ENCODE assay signal across 30 cellular contexts in genomic region chr2:241554610-241555322, GRCh38. TPM values are rescaled to one million over a fixed set of nuclear protein-coding genes. Genes with fewer than 3 reads are reported as not detected.
"Had no signal": no experiment of that assay in that cellular context is flagged by ENCODE, and none has a peak within 500 bp of the region (broad histone marks: within the 10 kb centered on the region; RNA-seq: fewer than 3 reads in every experiment).

No MANE protein-coding gene starts in this region.

- ATAC-seq: activated CD4-positive, alpha-beta T cell treated with anti-CD3 and anti-CD28 coated beads for 36 hours; activated CD8-positive, alpha-beta memory T cell treated with anti-CD3 and anti-CD28 coated beads, Interleukin-2, amount 10 ng/mL, durations not matched to agents 7 days and 5 days; activated CD8-positive, alpha-beta T cell treated with anti-CD3 and anti-CD28 coated beads, Interleukin-2, amount 10 ng/mL, durations not matched to agents 7 days and 5 days; activated naive CD8-positive, alpha-beta T cell treated with anti-CD3 and anti-CD28 coated beads, Interleukin-2, amount 50 U/mL, for 24 hours; left ventricle myocardium superior; right cardiac atrium; T-cell had no signal

- H3K4me3 ChIP-seq: breast epithelium, esophagus squamous epithelium, spleen, testis, transverse colon, vagina had no signal

- H3K27ac ChIP-seq: breast epithelium, epithelial cell of prostate, spleen, testis, transverse colon, vagina had no signal

- H3K4me3 Mint-ChIP-seq: activated CD4-positive, alpha-beta T cell treated with anti-CD3 and anti-CD28 coated beads for 36 hours; activated CD8-positive, alpha-beta memory T cell treated with anti-CD3 and anti-CD28 coated beads, Interleukin-2, amount 10 ng/mL, durations not matched to agents 7 days and 5 days; activated CD8-positive, alpha-beta T cell treated with anti-CD3 and anti-CD28 coated beads, Interleukin-2, amount 10 ng/mL, durations not matched to agents 7 days and 5 days; activated naive CD4-positive, alpha-beta T cell treated with anti-CD3 and anti-CD28 coated beads, Interleukin-2, amount 50 U/mL, for 24 hours; activated naive CD8-positive, alpha-beta T cell treated with anti-CD3 and anti-CD28 coated beads, Interleukin-2, amount 50 U/mL, for 24 hours; dendritic cell treated with granulocyte-macrophage colony-stimulating factor and Interleukin-4, amounts not matched to agents 40 ng/mL and 50 ng/mL, for 4 days; endodermal cell; neural crest cell; T-cell; T-helper 2 cell treated with Interferon-gamma antibody and Interleukin-4, amounts not matched to agents 5 μg/mL and 100 μg/mL, for 36 hours had no signal

- H3K9me3 Mint-ChIP-seq: activated T-helper 2 cell treated with anti-CD3 and anti-CD28 coated beads, Interferon-gamma antibody, Interleukin-2, Interleukin-4, amounts not matched to agents 10 μg/mL and 5 μg/mL and 100 μg/mL, durations not matched to agents 14 hours and 24 hours and 36 hours; T-helper 2 cell treated with Interferon-gamma antibody and Interleukin-4, amounts not matched to agents 5 μg/mL and 100 μg/mL, for 36 hours had no signal

- H3K9me3 ChIP-seq: testis, vagina had no signal

- FAIRE-seq: islet of Langerhans had no signal

- H3K27ac Mint-ChIP-seq: activated CD4-positive, alpha-beta T cell treated with anti-CD3 and anti-CD28 coated beads for 36 hours; activated CD8-positive, alpha-beta memory T cell treated with anti-CD3 and anti-CD28 coated beads, Interleukin-2, amount 10 ng/mL, durations not matched to agents 7 days and 5 days; activated naive CD4-positive, alpha-beta T cell treated with anti-CD3 and anti-CD28 coated beads, Interleukin-2, amount 50 U/mL, for 24 hours; activated naive CD8-positive, alpha-beta T cell treated with anti-CD3 and anti-CD28 coated beads, Interleukin-2, amount 50 U/mL, for 24 hours; activated T-helper 2 cell treated with anti-CD3 and anti-CD28 coated beads, Interferon-gamma antibody, Interleukin-2, Interleukin-4, amounts not matched to agents 10 μg/mL and 5 μg/mL and 100 μg/mL, durations not matched to agents 14 hours and 24 hours and 36 hours; dendritic cell treated with granulocyte-macrophage colony-stimulating factor and Interleukin-4, amounts not matched to agents 40 ng/mL and 50 ng/mL, for 4 days; endodermal cell; T-cell; T-helper 2 cell treated with Interferon-gamma antibody and Interleukin-4, amounts not matched to agents 5 μg/mL and 100 μg/mL, for 36 hours had no signal

- H3K4me1 ChIP-seq: breast epithelium, testis had no signal

- H3K36me3 ChIP-seq: breast epithelium, esophagus squamous epithelium, spleen, transverse colon, vagina had no signal

- H3K27me3 ChIP-seq: breast epithelium, testis, vagina had no signal

- DNase-seq: activated CD4-positive, alpha-beta T cell treated with anti-CD3 and anti-CD28 coated beads for 36 hours; activated CD4-positive, CD25-positive, alpha-beta regulatory T cell; activated CD8-positive, alpha-beta memory T cell treated with anti-CD3 and anti-CD28 coated beads, Interleukin-2, amount 10 ng/mL, durations not matched to agents 7 days and 5 days; activated CD8-positive, alpha-beta T cell treated with anti-CD3 and anti-CD28 coated beads, Interleukin-2, amount 10 ng/mL, durations not matched to agents 7 days and 5 days; activated naive CD8-positive, alpha-beta T cell treated with anti-CD3 and anti-CD28 coated beads, Interleukin-2, amount 50 U/mL, for 24 hours; activated T-cell treated with anti-CD3 and anti-CD28 coated beads, Interleukin-2, amount 50 U/mL, for 48 hours; amygdala; central memory CD4-positive, alpha-beta T cell; endodermal cell; esophagus squamous epithelium; foreskin melanocyte; left ventricle myocardium superior; mammary epithelial cell; naive B cell; nucleus accumbens; spleen; stimulated activated naive CD4-positive, alpha-beta T cell treated with Interleukin-2 at 50 U/mL for 16 hours; T-cell; testis; transverse colon had no signal

RNA-seq across cellular contexts. Expression of gene BOK, which starts 3.8 kb away (rescaled TPM):
- total RNA-seq: activated CD8-positive, alpha-beta memory T cell treated with anti-CD3 and anti-CD28 coated beads, Interleukin-2, amount 10 ng/mL, durations not matched to agents 7 days and 5 days; activated CD8-positive, alpha-beta T cell treated with anti-CD3 and anti-CD28 coated beads, Interleukin-2, amount 10 ng/mL, durations not matched to agents 7 days and 5 days had no signal
